ENCODE assay signal across 1 cellular context in the genomic region with DNA sequence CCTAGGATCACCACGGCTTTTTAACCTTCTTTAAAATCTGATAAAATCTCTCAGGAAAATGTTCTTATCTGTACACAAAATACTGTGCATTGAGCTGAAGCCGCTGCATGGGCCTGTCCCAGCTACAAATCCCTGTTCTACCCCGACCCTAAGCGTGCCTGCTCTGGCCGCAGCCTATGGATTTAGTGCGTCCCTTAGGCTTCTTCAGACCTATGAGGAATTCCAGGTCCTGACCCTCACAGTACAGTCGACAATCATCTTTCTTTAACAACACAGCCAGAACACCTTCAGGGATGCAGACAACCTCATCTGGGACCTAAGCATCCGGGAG.
TF ChIP-seq lines count a peak whose summit lies in the region.

No MANE protein-coding gene starts in this region.

TF ChIP-seq in H1, 55 proteins besides CTCF, POLR2A, EP300 and RAD21:
- TF ChIP-seq KDM5A (IDR thresholded peaks at IDR 0.05; ENCODE audit: low read length), result no peak
- TF ChIP-seq RXRA (IDR thresholded peaks at IDR 0.05; ENCODE audit: insufficient read depth, low read depth, low read length), result no peak
- TF ChIP-seq SIN3A (conservative IDR thresholded peaks at IDR 0.05 in 1 of 2, IDR thresholded peaks at IDR 0.05 in 1 of 2; ENCODE audit: low read depth in 1 of 2, low read length in 2 of 2), result no peak
- TF ChIP-seq TBP (IDR thresholded peaks at IDR 0.05; ENCODE audit: low read depth, low read length), result no peak
- TF ChIP-seq CHD2 (IDR thresholded peaks at IDR 0.05; ENCODE audit: low read length), result no peak
- TF ChIP-seq TEAD4 (IDR thresholded peaks at IDR 0.05; ENCODE audit: low read depth, low read length), result no peak
- no peak for TF ChIP-seq FOSL1 (IDR thresholded peaks at IDR 0.05; ENCODE audit: insufficient read depth, low read depth, low read length)
- TF ChIP-seq SUZ12 (IDR thresholded peaks at IDR 0.05; ENCODE audit: low read length), result no peak
- no peak for TF ChIP-seq PHF8 (conservative IDR thresholded peaks at IDR 0.05; ENCODE audit: low read depth, low read length)
- TF ChIP-seq ATF3 (IDR thresholded peaks at IDR 0.05; ENCODE audit: insufficient read depth, low read depth, low read length), result no peak
- TF ChIP-seq BCL11A (IDR thresholded peaks at IDR 0.05; ENCODE audit: low read depth in 2 of 2, low read length in 2 of 2), result no peak
